In the genomic region with DNA sequence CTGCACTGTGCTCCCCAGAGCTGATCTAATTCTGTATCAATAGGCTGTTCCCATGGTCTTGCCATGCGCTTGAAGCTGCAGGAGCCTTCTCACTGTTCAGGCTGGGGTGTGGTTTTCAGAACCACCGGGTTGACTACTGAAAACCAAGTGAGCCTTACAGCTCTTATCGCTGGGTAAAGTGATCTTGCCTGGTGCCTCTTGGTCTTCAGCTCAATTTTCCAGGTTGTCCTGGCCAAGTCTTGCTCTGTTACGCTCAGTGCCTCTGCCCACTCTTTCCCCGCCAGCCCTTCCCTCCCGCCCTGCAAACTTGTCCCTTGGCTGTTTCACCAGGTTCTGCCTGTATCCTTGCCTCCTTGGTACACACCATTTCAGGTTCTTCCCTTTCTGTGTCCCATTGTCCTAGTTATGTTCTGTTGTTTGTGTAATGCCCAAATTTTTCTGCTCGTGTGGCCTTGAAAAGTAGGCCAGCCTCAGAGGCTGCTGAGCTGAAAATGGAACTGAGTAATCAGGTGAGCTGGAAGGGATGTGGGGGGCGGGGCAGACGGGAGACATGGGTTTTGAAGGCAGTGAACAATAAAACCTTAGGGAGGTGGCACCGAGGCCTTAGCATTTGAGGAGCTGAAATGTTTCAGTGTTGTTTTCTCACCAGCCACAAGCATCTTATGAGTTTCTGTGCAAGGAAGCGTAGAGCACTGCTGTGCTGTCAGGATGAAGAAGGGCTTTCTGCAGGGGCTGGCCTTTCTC, we compare ENCODE assay signal across 11 cellular contexts.
DNase-seq lines count a peak whose midpoint lies in the region; ATAC-seq and FAIRE-seq lines count a peak whose summit lies in the region.
"Had no signal": no experiment of that assay in that cellular context is flagged by ENCODE, and none has a peak within 500 bp of the region (broad histone marks: within the 10 kb centered on the region; RNA-seq: fewer than 3 reads in every experiment).

No MANE protein-coding gene starts in this region.

- H3K4me3 Mint-ChIP-seq in activated naive CD4-positive, alpha-beta T cell treated with anti-CD3 and anti-CD28 coated beads, Interleukin-2, amount 50 U/mL, for 24 hours, result no peak overlapping the region
- H3K4me3 Mint-ChIP-seq in effector memory CD8-positive, alpha-beta T cell, result no peak overlapping the region

- H3K36me3 Mint-ChIP-seq in activated naive CD4-positive, alpha-beta T cell treated with anti-CD3 and anti-CD28 coated beads, Interleukin-2, amount 50 U/mL, for 24 hours, result peaks cover 14% of the 10 kb centered on the region
- H3K36me3 Mint-ChIP-seq in effector memory CD8-positive, alpha-beta T cell (ENCODE audit: insufficient read depth), result peaks cover 54% of the 10 kb centered on the region

- ATAC-seq in HG03097 (IDR thresholded peaks at IDR 0.05; ENCODE audit: low FRiP score, unreplicated experiment), result peak; percentile 51
- no peak for ATAC-seq in effector memory CD8-positive, alpha-beta T cell (replicated peaks)

- peak overlapping the region; percentile 84 for H3K27ac Mint-ChIP-seq in activated naive CD4-positive, alpha-beta T cell treated with anti-CD3 and anti-CD28 coated beads, Interleukin-2, amount 50 U/mL, for 24 hours
- peak overlapping the region in 1 of 2 donors; percentile 67 for H3K27ac Mint-ChIP-seq in effector memory CD8-positive, alpha-beta T cell

- H3K27me3 Mint-ChIP-seq in activated naive CD4-positive, alpha-beta T cell treated with anti-CD3 and anti-CD28 coated beads, Interleukin-2, amount 50 U/mL, for 24 hours, result no peaks in the 10 kb centered on the region
- H3K27me3 Mint-ChIP-seq in effector memory CD8-positive, alpha-beta T cell, result no peaks in the 10 kb centered on the region

- FAIRE-seq in HTR-8/SVneo (lab: Jason Lieb, UNC), result no peak

- H3K4me1 Mint-ChIP-seq in activated naive CD4-positive, alpha-beta T cell treated with anti-CD3 and anti-CD28 coated beads, Interleukin-2, amount 50 U/mL, for 24 hours, result peaks cover 11% of the 10 kb centered on the region
- peaks cover 15 to 24% of the 10 kb centered on the region in 2 donors for H3K4me1 Mint-ChIP-seq in effector memory CD8-positive, alpha-beta T cell (ENCODE audit: low read depth in 2 of 2)

- H3K9me3 Mint-ChIP-seq in activated naive CD4-positive, alpha-beta T cell treated with anti-CD3 and anti-CD28 coated beads, Interleukin-2, amount 50 U/mL, for 24 hours, result no peaks in the 10 kb centered on the region
- H3K9me3 Mint-ChIP-seq in effector memory CD8-positive, alpha-beta T cell, result no peaks in the 10 kb centered on the region

- no peak for DNase-seq in activated naive CD4-positive, alpha-beta T cell treated with anti-CD3 and anti-CD28 coated beads, Interleukin-2, amount 50 U/mL, for 16 hours
- DNase-seq in cerebellar cortex (ENCODE audit: low spot score) (peak; percentile 82), SW 1271 (lab: John Stamatoyannopoulos, UW) (no peak), HTR-8/SVneo (ENCODE audit: insufficient read length, low spot score) (no peak)
- peak; percentile 30 for DNase-seq in stimulated activated CD4-positive, alpha-beta T cell treated with anti-CD3 and anti-CD28 coated beads, Interleukin-4, amount 100 ng/mL, for 24 hours
- no peak for DNase-seq in effector memory CD8-positive, alpha-beta T cell
- DNase-seq: NK-92 treated with Interleukin-12 subunit alpha and Interleukin-12 subunit beta, amount 100 ng/mL, for 24 hours; SJCRH30; upper lobe of left lung had no signal

Comparison
In these comparisons a context has a peak if more than half of its experiments do, and no peak if none do; other contexts are left out.
1. DNase-seq: peak in cerebellar cortex (single experiment) and stimulated activated CD4-positive, alpha-beta T cell treated with anti-CD3 and anti-CD28 coated beads, Interleukin-4, amount 100 ng/mL, for 24 hours (single experiment); none in activated naive CD4-positive, alpha-beta T cell treated with anti-CD3 and anti-CD28 coated beads, Interleukin-2, amount 50 U/mL, for 16 hours (single experiment), SW 1271 (0 of 2), HTR-8/SVneo (single experiment) and effector memory CD8-positive, alpha-beta T cell (0 of 3).